Comparison of ENCODE assay signal across 8 cellular contexts in the genomic region with DNA sequence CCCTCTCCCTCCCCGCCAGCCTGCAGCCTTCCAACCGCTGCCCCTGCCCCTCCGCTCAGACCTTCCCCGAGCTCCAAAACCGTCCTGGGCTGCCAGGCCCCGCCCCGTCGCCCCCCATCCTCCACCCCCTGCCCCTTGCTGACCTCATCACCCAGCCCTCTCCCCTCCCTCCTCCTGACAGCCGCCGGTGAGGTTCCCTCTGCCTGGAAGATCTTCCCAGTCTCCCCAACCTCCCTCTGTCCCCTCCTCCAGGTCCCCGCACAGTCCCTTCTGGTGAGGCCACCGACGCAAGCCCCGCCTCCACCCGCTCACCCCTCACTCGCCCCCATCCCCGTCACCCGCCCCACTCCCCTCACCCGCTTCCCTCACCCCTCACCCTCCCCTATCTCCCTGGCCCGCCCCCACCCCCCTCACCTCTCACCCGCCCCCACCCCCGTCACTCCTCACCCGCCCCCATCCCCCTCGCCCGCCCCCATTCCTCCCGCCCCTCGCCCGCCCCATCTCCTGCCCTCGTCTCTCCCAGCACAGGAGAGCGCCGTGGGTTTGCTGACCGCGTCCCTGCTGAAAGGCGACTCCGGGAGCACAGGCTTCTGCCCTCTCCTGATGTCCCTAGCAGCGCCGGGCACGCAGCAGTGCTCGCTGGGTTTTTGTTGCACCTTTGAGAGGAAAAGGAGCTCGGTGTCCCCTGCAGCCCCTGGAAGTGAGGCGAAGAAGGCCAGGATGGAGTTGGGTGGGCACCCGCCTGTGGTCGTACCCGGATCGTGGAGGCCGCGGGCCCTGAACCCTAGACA. TPM values are rescaled to one million over a fixed set of nuclear protein-coding genes. Genes with fewer than 3 reads are reported as not detected.
DNase-seq lines count a peak whose midpoint lies in the region; ATAC-seq and TF ChIP-seq lines count a peak whose summit lies in the region.

No MANE protein-coding gene starts in this region.

- peak; percentile 28 for ATAC-seq in HG02798 (IDR thresholded peaks at IDR 0.05; ENCODE audit: poor library complexity, unreplicated experiment)
- peak; percentile 4 for ATAC-seq in omental fat pad (ENCODE audit: low FRiP score)

- TF ChIP-seq CTCF in esophagus squamous epithelium (IDR thresholded peaks at IDR 0.05) (no peak), omental fat pad (IDR thresholded peaks at IDR 0.05) (no peak)

- 2 to 7% methylated on average over 7 to 18 of the region's 47 CpGs for WGBS in esophagus squamous epithelium, 2 donors

- intact Hi-C loops in esophagus squamous epithelium (cut with DNase I) = no loop called here

- no peaks in the 10 kb centered on the region for H3K9me3 ChIP-seq in esophagus squamous epithelium

- H3K36me3 ChIP-seq in esophagus squamous epithelium = no peaks in the 10 kb centered on the region

- H3K4me1 ChIP-seq in esophagus squamous epithelium = peaks cover 19 to 62% (median 27%) of the 10 kb centered on the region in 3 donors

- H3K27me3 ChIP-seq in esophagus squamous epithelium = no peaks in the 10 kb centered on the region

- no peak for TF ChIP-seq POLR2A in esophagus squamous epithelium (IDR thresholded peaks at IDR 0.05)

- DNase-seq in DMS153 treated with DMSO at 0.1 percent for 48 hours (lab: John Stamatoyannopoulos, UW; ENCODE audit: unreplicated experiment) (peak; percentile 3), T-helper 9 cell (peak; percentile 18), esophagus squamous epithelium (lab: John Stamatoyannopoulos, UW) (no peak), omental fat pad (ENCODE audit: low spot score) (no peak), AML-193 (lab: John Stamatoyannopoulos, UW) (no peak), NCI-H2107 treated with DMSO at 0.1 percent for 48 hours (lab: John Stamatoyannopoulos, UW; ENCODE audit: unreplicated experiment) (no peak), amniotic stem cell (lab: John Stamatoyannopoulos, UW) (no peak)

- peak overlapping the region; percentile 38 to 64 (median 58) for H3K4me3 ChIP-seq in esophagus squamous epithelium

- peak overlapping the region; percentile 35 to 84 (median 70) for H3K27ac ChIP-seq in esophagus squamous epithelium

RNA-seq across cellular contexts. Expression of gene UPK3A, which starts 16.4 kb away (rescaled TPM):
- not detected for total RNA-seq in esophagus squamous epithelium
- not detected for total RNA-seq in omental fat pad

RNA-seq across cellular contexts. Expression of gene KIAA0930, which starts 27.7 kb away (rescaled TPM):
- 10 to 100 TPM; 33.1 to 40.2 (median 38.1) TPM for total RNA-seq in esophagus squamous epithelium
- 10 to 100 TPM; 27.4 to 58.8 (median 50.2) TPM for total RNA-seq in omental fat pad

RNA-seq across cellular contexts. Expression of gene FAM118A, which starts 41.4 kb away (rescaled TPM):
- total RNA-seq in esophagus squamous epithelium (10 to 100 TPM; 12.5 to 95.4 (median 18.8) TPM), omental fat pad (10 to 100 TPM; 16.9 to 59.0 (median 33.7) TPM)

Comparison
In these comparisons a context has a peak if more than half of its experiments do, and no peak if none do; other contexts are left out.
1. DNase-seq: peak in DMS153 treated with DMSO at 0.1 percent for 48 hours (single experiment) and T-helper 9 cell (single experiment); none in esophagus squamous epithelium (single experiment), omental fat pad (single experiment), AML-193 (0 of 2), NCI-H2107 treated with DMSO at 0.1 percent for 48 hours (single experiment) and amniotic stem cell (single experiment).